ENCODE assay signal across 8 cellular contexts in genomic region chr22:20495861-20496681, GRCh38. TPM values are rescaled to one million over a fixed set of nuclear protein-coding genes. Genes with fewer than 3 reads are reported as not detected.
DNase-seq lines count a peak whose midpoint lies in the region; ATAC-seq and TF ChIP-seq lines count a peak whose summit lies in the region.

No MANE protein-coding gene starts in this region.

- TF ChIP-seq CTCF in GM12874 (IDR thresholded peaks at IDR 0.05; ENCODE audit: insufficient read depth, low read depth, low read length): peak; percentile 85
- peak; percentile 81 to 92 (median 87) for TF ChIP-seq CTCF in upper lobe of left lung (IDR thresholded peaks at IDR 0.05)

- CTCF ChIA-PET in T-cell (lab: Charles Lee): interaction anchor here in 1 of 2 donors (0.6 to 0.7 kb wide), 2 partner anchors 16 to 35 kb away, joined by 3 to 4 read pairs; no protein-coding TSS in a partner anchor

- H3K9me3 Mint-ChIP-seq in T-cell: no peaks in the 10 kb centered on the region

- H3K27ac ChIP-seq in upper lobe of left lung: peak overlapping the region; percentile 80 to 96 (median 90)

- peak in 3 of 4 donors; percentile 72 to 85 (median 74) for TF ChIP-seq POLR2A in upper lobe of left lung (IDR thresholded peaks at IDR 0.05)

- no peaks in the 10 kb centered on the region for H3K9me3 ChIP-seq in upper lobe of left lung

- WGBS in upper lobe of left lung, 2 donors: 0 to 1% methylated on average over 33 to 36 of the region's 54 CpGs

- peaks cover 41 to 50% (median 41%) of the 10 kb centered on the region in 3 donors for H3K4me1 Mint-ChIP-seq in T-cell

- intact Hi-C loops in left cardiac atrium (cut with DNase I) (loop anchor here (5.0 to 10.0 kb wide), 2 partner anchors 61 to 79 kb away; partner anchors contain the start of gene SCARF2 (in 1 of the 2)), posterior vena cava (cut with DNase I) (loop anchor here in 1 of 2 donors (5.0 kb wide), 1 partner anchor 79 kb away; no protein-coding TSS in a partner anchor)

- peaks cover 0 to 7% (median 1%) of the 10 kb centered on the region in 4 donors for H3K36me3 ChIP-seq in upper lobe of left lung

- ATAC-seq in HG02642 (IDR thresholded peaks at IDR 0.05; ENCODE audit: poor library complexity, unreplicated experiment) (peak; percentile 84), T-cell (replicated peaks in 1 of 4) (peak; percentile 93 to 96 (median 94)), left cardiac atrium (peak; percentile 97), upper lobe of left lung (ENCODE audit: low FRiP score in 2 of 2) (peak; percentile 96 to 98)

- peak overlapping the region; percentile 83 to 96 (median 90) for H3K4me3 Mint-ChIP-seq in T-cell

- peak overlapping the region; percentile 8 to 83 (median 68) for H3K4me3 ChIP-seq in upper lobe of left lung

- POLR2A ChIA-PET in T-cell (lab: Charles Lee): interaction anchor here (0.6 to 0.7 kb wide), 4 partner anchors 52 to 400 kb away, joined by 3 to 7 read pairs (median 4); no protein-coding TSS in a partner anchor

- H3K27ac Mint-ChIP-seq in T-cell: peak overlapping the region; percentile 82

- peak; percentile 70 for DNase-seq in NCI-H128 (lab: John Stamatoyannopoulos, UW; ENCODE audit: unreplicated experiment)
- DNase-seq in T-cell: peak; percentile 74 to 93 (median 88)
- DNase-seq in amniotic epithelial cell (ENCODE audit: low read depth): peak; percentile 85
- DNase-seq in left cardiac atrium: peak; percentile 94
- DNase-seq in posterior vena cava (ENCODE audit: low spot score): peak; percentile 98
- peak; percentile 93 to 99 for DNase-seq in upper lobe of left lung

- peaks cover 5% of the 10 kb centered on the region for H3K36me3 Mint-ChIP-seq in T-cell

- no peaks in the 10 kb centered on the region for H3K27me3 Mint-ChIP-seq in T-cell

- no peak for TF ChIP-seq EP300 in upper lobe of left lung (IDR thresholded peaks at IDR 0.05)

- peaks cover 15 to 26% (median 16%) of the 10 kb centered on the region in 4 donors for H3K4me1 ChIP-seq in upper lobe of left lung

- H3K27me3 ChIP-seq in upper lobe of left lung: no peaks in the 10 kb centered on the region

RNA-seq across cellular contexts. Expression of gene KLHL22, which starts 0.5 kb away (rescaled TPM):
- total RNA-seq in T-cell (10 to 100 TPM; 42.0 to 57.8 (median 47.1) TPM), left cardiac atrium (10 to 100 TPM; 18.7 to 19.6 TPM), posterior vena cava (10 to 100 TPM; 16.3 to 20.0 TPM), upper lobe of left lung (10 to 100 TPM; 17.5 to 48.2 (median 22.7) TPM)

RNA-seq across cellular contexts. Expression of gene MED15, which starts 11.3 kb away (rescaled TPM):
- total RNA-seq in T-cell (100 to 1,000 TPM; 214 to 317 (median 262) TPM), left cardiac atrium (10 to 100 TPM; 42.7 to 47.9 TPM), posterior vena cava (10 to 100 TPM; 75.9 to 80.5 TPM), upper lobe of left lung (100 to 1,000 TPM in 4 of 6 donors, 10 to 100 TPM in 2; 64.2 to 170 (median 123) TPM)

RNA-seq across cellular contexts. Expression of gene SCARF2, which starts 58.4 kb away (rescaled TPM):
- total RNA-seq in T-cell (1 to 10 TPM; 1.6 to 3.1 (median 2.9) TPM), left cardiac atrium (1 to 10 TPM; 3.2 to 8.3 TPM), posterior vena cava (10 to 100 TPM; 18.6 to 26.7 TPM), upper lobe of left lung (10 to 100 TPM; 10.1 to 36.7 (median 16.1) TPM)

Comparison
In these comparisons a context has a peak if more than half of its experiments do, and no peak if none do; other contexts are left out.
1. Peak in every context shown above with its lines: DNase-seq, ATAC-seq, H3K4me3 ChIP-seq and H3K27ac ChIP-seq.